ENCODE assay signal across 13 cellular contexts in genomic region chr11:2693271-2693833, GRCh38. TPM values are rescaled to one million over a fixed set of nuclear protein-coding genes. Genes with fewer than 3 reads are reported as not detected.
A peak's percentile ranks its signal among the peaks of the same experiment; 100 is the strongest.
DNase-seq lines count a peak whose midpoint lies in the region; ATAC-seq and TF ChIP-seq lines count a peak whose summit lies in the region.
"Had no signal": no experiment of that assay in that cellular context is flagged by ENCODE, and none has a peak within 500 bp of the region (broad histone marks: within the 10 kb centered on the region; RNA-seq: fewer than 3 reads in every experiment).

No MANE protein-coding gene starts in this region.

- H3K36me3 ChIP-seq in neural progenitor cell: no peaks in the 10 kb centered on the region
- H3K36me3 ChIP-seq: colonic mucosa had no signal

- H3K4me3 Mint-ChIP-seq in neural progenitor cell: no peak overlapping the region
- H3K4me3 Mint-ChIP-seq in immature natural killer cell: no peak overlapping the region
- H3K4me3 Mint-ChIP-seq in activated T-cell treated with anti-CD3 and anti-CD28 coated beads, Interleukin-2, amount 50 U/mL, for 4 hours: no peak overlapping the region
- H3K4me3 Mint-ChIP-seq: activated CD4-positive, alpha-beta T cell treated with anti-CD3 and anti-CD28 coated beads, Interleukin-2, amount 10 ng/mL, durations not matched to agents 7 days and 5 days; activated T-cell treated with anti-CD3 and anti-CD28 coated beads, Interleukin-2, amount 50 U/mL, for 24 hours had no signal

- DNase-seq in COR-L47 (lab: John Stamatoyannopoulos, UW): peak; percentile 79
- DNase-seq in NCI-H526 treated with DMSO at 0.1 percent for 48 hours (lab: John Stamatoyannopoulos, UW): peak; percentile 38
- DNase-seq in hippocampal formation (lab: John Stamatoyannopoulos, UW): peak; percentile 36 to 45
- DNase-seq in neural progenitor cell (ENCODE audit: low spot score): peak; percentile 85
- no peak for DNase-seq in retina
- no peak for DNase-seq in immature natural killer cell
- DNase-seq in activated T-cell treated with anti-CD3 and anti-CD28 coated beads, Interleukin-2, amount 50 U/mL, for 4 hours: no peak
- DNase-seq: activated CD4-positive, alpha-beta T cell treated with anti-CD3 and anti-CD28 coated beads, Interleukin-2, amount 10 ng/mL, durations not matched to agents 7 days and 5 days; activated T-cell treated with anti-CD3 and anti-CD28 coated beads, Interleukin-2, amount 50 U/mL, for 24 hours; colonic mucosa; DMS 273 treated with DMSO at 0.1 percent for 48 hours had no signal

- peak overlapping the region; percentile 54 for H3K4me2 ChIP-seq in neural progenitor cell

- H3K4me1 Mint-ChIP-seq in neural progenitor cell: peaks cover 76% of the 10 kb centered on the region
- peaks cover 6 to 9% of the 10 kb centered on the region in 2 donors for H3K4me1 Mint-ChIP-seq in immature natural killer cell
- peaks cover 2% of the 10 kb centered on the region for H3K4me1 Mint-ChIP-seq in activated T-cell treated with anti-CD3 and anti-CD28 coated beads, Interleukin-2, amount 50 U/mL, for 4 hours (ENCODE audit: low read depth)

- no peak overlapping the region for H3K4me3 ChIP-seq in neural progenitor cell
- H3K4me3 ChIP-seq: colonic mucosa had no signal

- peaks cover 41% of the 10 kb centered on the region for H3K4me1 ChIP-seq in neural progenitor cell

- no peak overlapping the region for H3K9ac ChIP-seq in neural progenitor cell

- H3K27me3 Mint-ChIP-seq in neural progenitor cell (ENCODE audit: insufficient read depth, low read depth) (peaks cover 7% of the 10 kb centered on the region), immature natural killer cell (ENCODE audit: low read depth in 3 of 3) (peaks cover under 1 to 2% (median 2%) of the 10 kb centered on the region in 3 donors)
- no peaks in the 10 kb centered on the region for H3K27me3 Mint-ChIP-seq in activated T-cell treated with anti-CD3 and anti-CD28 coated beads, Interleukin-2, amount 50 U/mL, for 4 hours (ENCODE audit: low read depth)
- H3K27me3 Mint-ChIP-seq: activated T-cell treated with anti-CD3 and anti-CD28 coated beads, Interleukin-2, amount 50 U/mL, for 24 hours had no signal

- H3K9me3 Mint-ChIP-seq in neural progenitor cell (peaks cover 2% of the 10 kb centered on the region), immature natural killer cell (no peaks in the 10 kb centered on the region)
- H3K9me3 Mint-ChIP-seq in activated T-cell treated with anti-CD3 and anti-CD28 coated beads, Interleukin-2, amount 50 U/mL, for 4 hours: no peaks in the 10 kb centered on the region
- H3K9me3 Mint-ChIP-seq: activated CD4-positive, alpha-beta T cell treated with anti-CD3 and anti-CD28 coated beads, Interleukin-2, amount 10 ng/mL, durations not matched to agents 7 days and 5 days; activated T-cell treated with anti-CD3 and anti-CD28 coated beads, Interleukin-2, amount 50 U/mL, for 24 hours had no signal

- H3F3A ChIP-seq in neural progenitor cell (ENCODE audit: low read depth): peaks cover 31% of the 10 kb centered on the region

- H2AFZ ChIP-seq in neural progenitor cell (replicated peaks): no peak overlapping the region

- H3K36me3 Mint-ChIP-seq in neural progenitor cell: no peaks in the 10 kb centered on the region
- no peaks in the 10 kb centered on the region for H3K36me3 Mint-ChIP-seq in immature natural killer cell
- peaks cover 6% of the 10 kb centered on the region for H3K36me3 Mint-ChIP-seq in activated T-cell treated with anti-CD3 and anti-CD28 coated beads, Interleukin-2, amount 50 U/mL, for 4 hours (ENCODE audit: insufficient read depth)

- ATAC-seq in activated T-cell treated with anti-CD3 and anti-CD28 coated beads, Interleukin-2, amount 50 U/mL, for 4 hours: no peak
- ATAC-seq in GM19467 (IDR thresholded peaks at IDR 0.05; ENCODE audit: unreplicated experiment): no peak

- peak overlapping the region; percentile 0 for H3K27ac ChIP-seq in neural progenitor cell
- H3K27ac ChIP-seq: colonic mucosa, HL-60 had no signal

- no peak for TF ChIP-seq CTCF in neural progenitor cell (IDR thresholded peaks at IDR 0.05)

- peaks cover 94% of the 10 kb centered on the region for H4K20me1 ChIP-seq in neural progenitor cell (ENCODE audit: low read depth)

- H3K27ac Mint-ChIP-seq in neural progenitor cell (no peak overlapping the region), immature natural killer cell (no peak overlapping the region)
- H3K27ac Mint-ChIP-seq: activated CD4-positive, alpha-beta T cell treated with anti-CD3 and anti-CD28 coated beads, Interleukin-2, amount 10 ng/mL, durations not matched to agents 7 days and 5 days; activated T-cell treated with anti-CD3 and anti-CD28 coated beads, Interleukin-2, amount 50 U/mL, for 24 hours had no signal

- H3K27me3 ChIP-seq in neural progenitor cell: peaks cover 23% of the 10 kb centered on the region
- H3K27me3 ChIP-seq: colonic mucosa had no signal

- H3K9me3 ChIP-seq in neural progenitor cell (ENCODE audit: low read depth): no peaks in the 10 kb centered on the region
- H3K9me3 ChIP-seq: colonic mucosa had no signal

- peaks cover 27% of the 10 kb centered on the region for H3K79me2 ChIP-seq in neural progenitor cell (ENCODE audit: low read depth)

RNA-seq across cellular contexts. Expression of gene KCNQ1OT1, which starts 6.4 kb away (rescaled TPM):
- 2.3 TPM in 2 replicates for total RNA-seq in neural progenitor cell (ENCODE audit: low replicate concordance)
- polyA plus RNA-seq in immature natural killer cell: under 1 TPM in 2 of 3 donors, not detected in 1; 0.04 to 0.12 TPM
- total RNA-seq in activated T-cell treated with anti-CD3 and anti-CD28 coated beads, Interleukin-2, amount 50 U/mL, for 4 hours: under 1 TPM; 0.18 to 0.20 (median 0.19) TPM

Comparison
In these comparisons a context has a peak if more than half of its experiments do, and no peak if none do; other contexts are left out.
1. DNase-seq: peak in COR-L47 (single experiment), NCI-H526 treated with DMSO at 0.1 percent for 48 hours (single experiment), hippocampal formation (2 of 2) and neural progenitor cell (single experiment); none in retina (single experiment), immature natural killer cell (0 of 3) and activated T-cell treated with anti-CD3 and anti-CD28 coated beads, Interleukin-2, amount 50 U/mL, for 4 hours (single experiment).